18 cellular contexts compared by ENCODE assay signal in the genomic region with DNA sequence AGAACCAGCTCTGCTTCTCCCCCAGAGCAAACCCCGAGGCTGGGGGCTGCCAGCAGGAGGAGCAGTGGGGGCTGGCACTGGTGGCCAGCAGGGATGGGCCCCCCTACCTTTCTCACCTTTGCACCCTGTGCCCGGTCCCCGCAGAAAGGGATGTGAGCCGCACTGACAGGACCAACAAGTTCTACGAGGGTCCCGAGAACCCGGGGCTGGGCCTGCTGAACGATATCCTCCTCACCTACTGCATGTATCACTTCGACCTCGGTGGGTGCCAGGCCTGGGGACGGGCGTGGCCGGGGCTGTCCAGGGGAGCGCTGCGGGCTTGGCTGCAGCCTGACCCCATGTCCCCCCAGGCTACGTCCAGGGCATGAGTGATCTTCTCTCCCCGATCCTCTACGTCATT. TPM values are rescaled to one million over a fixed set of nuclear protein-coding genes. Genes with fewer than 3 reads are reported as not detected.
A peak's percentile ranks its signal among the peaks of the same experiment; 100 is the strongest.
DNase-seq lines count a peak whose midpoint lies in the region; TF ChIP-seq lines count a peak whose summit lies in the region.
"Had no signal": no experiment of that assay in that cellular context is flagged by ENCODE, and none has a peak within 500 bp of the region (broad histone marks: within the 10 kb centered on the region; RNA-seq: fewer than 3 reads in every experiment).

No MANE protein-coding gene starts in this region.

- no peak overlapping the region for H3K4me2 ChIP-seq in OCI-LY7 (ENCODE audit: low read length)

- CTCF ChIA-PET in OCI-LY7 (lab: Charles Lee; ENCODE audit: unreplicated experiment) = no interaction called here

- no peak overlapping the region for H2AFZ ChIP-seq in OCI-LY7 (ENCODE audit: low read length)
- H2AFZ ChIP-seq: GM23248 had no signal

- POLR2A ChIA-PET in OCI-LY7 (lab: Charles Lee) = no interaction called here

- H3K4me1 ChIP-seq in spleen = peaks cover 0 to 31% (median 15%) of the 10 kb centered on the region in 6 donors
- peaks cover 5% of the 10 kb centered on the region for H3K4me1 ChIP-seq in OCI-LY7 (ENCODE audit: insufficient read depth, low read length, poor library complexity, severe bottlenecking)

- no peak overlapping the region for H3K4me3 ChIP-seq in spleen
- no peak overlapping the region for H3K4me3 ChIP-seq in OCI-LY7 (ENCODE audit: low read depth, low read length, poor library complexity, severe bottlenecking)
- H3K4me3 ChIP-seq: GM23248 had no signal

- H3K36me3 Mint-ChIP-seq in activated T-cell treated with anti-CD3 and anti-CD28 coated beads, Interleukin-2, amount 50 U/mL, for 24 hours (ENCODE audit: low read depth) = peaks cover 72% of the 10 kb centered on the region
- H3K36me3 Mint-ChIP-seq in glutamatergic neuron (ENCODE audit: unreplicated experiment) = peaks cover 6% of the 10 kb centered on the region

- no peaks in the 10 kb centered on the region for H3K27me3 ChIP-seq in spleen (replicated peaks in 1 of 7)

- no peaks in the 10 kb centered on the region for H3K27me3 Mint-ChIP-seq in activated T-cell treated with anti-CD3 and anti-CD28 coated beads, Interleukin-2, amount 50 U/mL, for 24 hours
- peaks cover 6% of the 10 kb centered on the region for H3K27me3 Mint-ChIP-seq in glutamatergic neuron (ENCODE audit: unreplicated experiment)

- no peaks in the 10 kb centered on the region for H4K20me1 ChIP-seq in OCI-LY7 (ENCODE audit: insufficient read depth, low read length)

- no peak overlapping the region for H3K4me3 Mint-ChIP-seq in activated T-cell treated with anti-CD3 and anti-CD28 coated beads, Interleukin-2, amount 50 U/mL, for 24 hours
- no peak overlapping the region for H3K4me3 Mint-ChIP-seq in glutamatergic neuron (ENCODE audit: unreplicated experiment)
- H3K4me3 Mint-ChIP-seq: H9, HFFc6 had no signal

- no peak for DNase-seq in activated T-cell treated with anti-CD3 and anti-CD28 coated beads, Interleukin-2, amount 50 U/mL, for 24 hours
- no peak for DNase-seq in activated T-cell treated with anti-CD3 and anti-CD28 coated beads, Interleukin-2, amount 50 U/mL, for 48 hours
- DNase-seq in glutamatergic neuron (peak; percentile 14), spleen (peak; percentile 75), OCI-LY7 (ENCODE audit: low spot score) (no peak)
- no peak for DNase-seq in activated effector memory CD4-positive, alpha-beta T cell treated with Interleukin-2 at 50 U/mL for 16 hours
- DNase-seq: ACHN, GM23248, H9, HFFc6, NCI-H1105, NCI-H146, NCI-H2029, NCI-H2171, NCI-H345, NCI-H524, NCI-H82, SHP77 had no signal

- H3K79me2 ChIP-seq in OCI-LY7 (ENCODE audit: insufficient read depth, low read depth, low read length) = no peaks in the 10 kb centered on the region

- peak overlapping the region; percentile 57 for H3K27ac Mint-ChIP-seq in activated T-cell treated with anti-CD3 and anti-CD28 coated beads, Interleukin-2, amount 50 U/mL, for 24 hours
- no peak overlapping the region for H3K27ac Mint-ChIP-seq in glutamatergic neuron (ENCODE audit: unreplicated experiment)
- H3K27ac Mint-ChIP-seq: H9, HFFc6 had no signal

- no peak overlapping the region for H3K27ac ChIP-seq in spleen
- H3K27ac ChIP-seq in OCI-LY7 (ENCODE audit: low read depth, low read length, poor library complexity, severe bottlenecking) = no peak overlapping the region
- H3K27ac ChIP-seq: GM23248 had no signal

- H3K9me3 ChIP-seq in spleen = no peaks in the 10 kb centered on the region
- no peaks in the 10 kb centered on the region for H3K9me3 ChIP-seq in OCI-LY7 (ENCODE audit: low read length)

- no peaks in the 10 kb centered on the region for H3K9me2 ChIP-seq in OCI-LY7 (ENCODE audit: insufficient read depth, low read length)

- TF ChIP-seq CTCF in glutamatergic neuron (IDR thresholded peaks at IDR 0.05; ENCODE audit: partially characterized antibody, unreplicated experiment) (no peak), spleen (IDR thresholded peaks at IDR 0.05 in 8 of 11, conservative IDR thresholded peaks at IDR 0.05 in 3 of 11) (no peak), OCI-LY7 (conservative IDR thresholded peaks at IDR 0.05; ENCODE audit: low read length) (no peak)

- BruUV-seq in OCI-LY7 (replicated peaks; lab: Mats Ljungman, UMichigan) = no TSS peak

- H3K36me3 ChIP-seq in spleen = peaks cover 9 to 100% (median 64%) of the 10 kb centered on the region in 6 donors
- H3K36me3 ChIP-seq in OCI-LY7 (ENCODE audit: insufficient read depth, low read length) = peaks cover 26% of the 10 kb centered on the region

- H3K4me1 Mint-ChIP-seq in activated T-cell treated with anti-CD3 and anti-CD28 coated beads, Interleukin-2, amount 50 U/mL, for 24 hours (ENCODE audit: low read depth) = peaks cover 6% of the 10 kb centered on the region
- peaks cover 1% of the 10 kb centered on the region for H3K4me1 Mint-ChIP-seq in glutamatergic neuron (ENCODE audit: low read depth, unreplicated experiment)

- TF ChIP-seq POLR2A in spleen (IDR thresholded peaks at IDR 0.05) = no peak

- H3K9me3 Mint-ChIP-seq in activated T-cell treated with anti-CD3 and anti-CD28 coated beads, Interleukin-2, amount 50 U/mL, for 24 hours = no peaks in the 10 kb centered on the region
- peaks cover 6% of the 10 kb centered on the region for H3K9me3 Mint-ChIP-seq in glutamatergic neuron (ENCODE audit: unreplicated experiment)
- H3K9me3 Mint-ChIP-seq: HFFc6 had no signal

- 83 to 96% (median 94%) methylated on average over 8 to 18 of the region's 18 CpGs for WGBS in spleen, 5 donors

- intact Hi-C loops in spleen (cut with DNase I; ENCODE audit: low total_unique reads) = no loop called here
- intact Hi-C loops in OCI-LY7 (cut with micrococcal nuclease; ENCODE audit: unreplicated experiment) = no loop called here

RNA-seq across cellular contexts. Expression of gene TBC1D17, which starts 6.6 kb away (rescaled TPM):
- total RNA-seq in glutamatergic neuron (ENCODE audit: unreplicated experiment) = 56.8 TPM
- 10 to 100 TPM; 26.8 to 53.5 (median 38.2) TPM for total RNA-seq in spleen
- 10 to 100 TPM; 20.8 to 39.8 (median 34.9) TPM for polyA plus RNA-seq in spleen
- 7.9 and 8.0 TPM in 2 replicates for total RNA-seq in OCI-LY7 (2014; rRNA removed; shearing (Covaris generic))
- total RNA-seq in OCI-LY7 (2022) = 24.0 and 31.1 TPM in 2 replicates

RNA-seq across cellular contexts. Expression of gene AKT1S1, which starts 7.0 kb away (rescaled TPM):
- total RNA-seq in glutamatergic neuron (ENCODE audit: unreplicated experiment) (23.7 TPM), spleen (10 to 100 TPM in 6 of 7 donors, 1 to 10 TPM in 1; 8.7 to 27.8 (median 20.1) TPM), OCI-LY7 (2022) (19.8 and 21.2 TPM in 2 replicates)
- polyA plus RNA-seq in spleen = 10 to 100 TPM; 11.6 to 24.8 (median 13.9) TPM
- 7.3 TPM in 2 replicates for total RNA-seq in OCI-LY7 (2014; rRNA removed; shearing (Covaris generic))

RNA-seq across cellular contexts. Expression of gene IL4I1, which starts 12.6 kb away (rescaled TPM):
- 0.59 TPM for total RNA-seq in glutamatergic neuron (ENCODE audit: unreplicated experiment)
- total RNA-seq in spleen = 10 to 100 TPM in 1 of 7 donors, 1 to 10 TPM in 6; 1.1 to 20.2 (median 2.8) TPM
- polyA plus RNA-seq in spleen = 1 to 10 TPM; 3.9 to 9.3 (median 6.4) TPM
- 0.25 and 0.39 TPM in 2 replicates for total RNA-seq in OCI-LY7 (2014; rRNA removed; shearing (Covaris generic))
- total RNA-seq in OCI-LY7 (2022) = 1.7 and 1.8 TPM in 2 replicates
- total RNA-seq: GM23248 had no signal

RNA-seq across cellular contexts. Expression of gene PNKP, which starts 16.7 kb away (rescaled TPM):
- total RNA-seq in glutamatergic neuron (ENCODE audit: unreplicated experiment) (81.3 TPM), spleen (100 to 1,000 TPM in 5 of 7 donors, 10 to 100 TPM in 2; 80.9 to 203 (median 111) TPM), OCI-LY7 (2022) (118 and 140 TPM in 2 replicates)
- 100 to 1,000 TPM in 1 of 3 donors, 10 to 100 TPM in 2; 36.6 to 135 (median 66.2) TPM for polyA plus RNA-seq in spleen
- 65.4 and 90.9 TPM in 2 replicates for total RNA-seq in OCI-LY7 (2014; rRNA removed; shearing (Covaris generic))

RNA-seq across cellular contexts. Expression of gene PTOV1, which starts 33.1 kb away (rescaled TPM):
- total RNA-seq in glutamatergic neuron (ENCODE audit: unreplicated experiment) (342 TPM), spleen (100 to 1,000 TPM in 3 of 7 donors, 10 to 100 TPM in 4; 69.6 to 127 (median 98.4) TPM), OCI-LY7 (2022) (105 and 114 TPM in 2 replicates)
- 100 to 1,000 TPM in 1 of 3 donors, 10 to 100 TPM in 2; 61.4 to 120 (median 70.9) TPM for polyA plus RNA-seq in spleen
- 101 and 124 TPM in 2 replicates for total RNA-seq in OCI-LY7 (2014; rRNA removed; shearing (Covaris generic))

Comparison
In these comparisons a context has a peak if more than half of its experiments do, and no peak if none do; other contexts are left out.
1. DNase-seq: peak in glutamatergic neuron (single experiment) and spleen (single experiment); none in activated T-cell treated with anti-CD3 and anti-CD28 coated beads, Interleukin-2, amount 50 U/mL, for 24 hours (single experiment), activated T-cell treated with anti-CD3 and anti-CD28 coated beads, Interleukin-2, amount 50 U/mL, for 48 hours (0 of 2), activated effector memory CD4-positive, alpha-beta T cell treated with Interleukin-2 at 50 U/mL for 16 hours (single experiment) and OCI-LY7 (single experiment).